In the genomic region with DNA sequence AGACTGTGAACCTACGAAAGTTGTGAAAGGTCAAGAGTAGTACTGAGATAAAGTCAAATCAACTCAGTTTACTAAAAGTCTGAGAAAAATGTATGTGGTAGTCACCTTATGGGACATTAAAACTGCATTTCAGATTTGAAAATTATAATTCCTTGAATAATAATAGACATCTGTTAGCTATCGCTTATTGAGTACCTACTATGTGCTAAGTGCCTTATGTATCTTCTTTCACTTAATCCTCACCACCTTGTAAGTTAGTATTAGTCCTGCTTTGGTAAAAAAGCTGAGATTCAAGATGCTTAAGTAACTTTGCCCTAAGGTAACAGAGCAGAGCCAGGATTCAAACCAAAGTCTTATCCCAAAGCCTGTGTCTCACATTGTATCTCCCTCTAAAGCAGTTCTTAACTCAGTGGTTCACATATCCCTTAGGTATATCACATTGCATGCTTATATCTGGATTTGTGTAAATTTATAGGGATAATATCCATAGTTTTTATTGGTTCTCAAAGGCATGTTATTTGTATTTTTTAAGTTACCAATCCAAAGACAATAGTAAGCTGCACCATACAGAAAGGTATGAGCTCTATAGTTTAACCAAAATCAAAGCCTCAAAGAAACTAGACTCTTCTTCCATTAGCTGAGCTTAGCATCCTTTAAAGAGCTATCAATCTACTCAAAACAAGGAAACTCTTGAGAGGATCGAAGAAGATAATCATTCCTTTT, we compare ENCODE assay signal across 8 cellular contexts. TPM values are rescaled to one million over a fixed set of nuclear protein-coding genes. Genes with fewer than 3 reads are reported as not detected.
DNase-seq lines count a peak whose midpoint lies in the region; ATAC-seq and TF ChIP-seq lines count a peak whose summit lies in the region.

No MANE protein-coding gene starts in this region.

- no peak overlapping the region for H3K27ac ChIP-seq in OCI-LY7 (ENCODE audit: low read depth, low read length, poor library complexity, severe bottlenecking)
- peak overlapping the region in 1 of 2 donors; percentile 47 for H3K27ac ChIP-seq in ovary

- no peak for TF ChIP-seq CTCF in Caco-2 (IDR thresholded peaks at IDR 0.05; ENCODE audit: insufficient read depth in 1 of 2, low read depth in 1 of 2, low read length in 1 of 2, severe bottlenecking in 1 of 2, unreplicated experiment in 1 of 2)
- no peak for TF ChIP-seq CTCF in OCI-LY7 (conservative IDR thresholded peaks at IDR 0.05; ENCODE audit: low read length)
- no peak for TF ChIP-seq CTCF in endothelial cell (IDR thresholded peaks at IDR 0.05; ENCODE audit: unreplicated experiment)
- no peak for TF ChIP-seq CTCF in ovary (IDR thresholded peaks at IDR 0.05)
- no peak for TF ChIP-seq CTCF in omental fat pad (IDR thresholded peaks at IDR 0.05)

- peak overlapping the region; percentile 75 for H2AFZ ChIP-seq in OCI-LY7 (ENCODE audit: low read length)

- no peak for TF ChIP-seq POLR2A in ovary (IDR thresholded peaks at IDR 0.05)

- H3K27me3 ChIP-seq in Caco-2 (replicated peaks; ENCODE audit: control insufficient read depth, insufficient read depth, low read length) = no peaks in the 10 kb centered on the region
- no peaks in the 10 kb centered on the region for H3K27me3 ChIP-seq in ovary

- WGBS in ovary, 3 donors = 56 to 63% (median 59%) methylated on average over 3 of the region's 3 CpGs

- H3K9me3 Mint-ChIP-seq in Caco-2 (ENCODE audit: unreplicated experiment) (no peaks in the 10 kb centered on the region), endothelial cell (ENCODE audit: unreplicated experiment) (no peaks in the 10 kb centered on the region)

- H3K27ac Mint-ChIP-seq in Caco-2 (ENCODE audit: unreplicated experiment) (peak overlapping the region; percentile 87), endothelial cell (ENCODE audit: unreplicated experiment) (peak overlapping the region; percentile 74)

- H3K36me3 Mint-ChIP-seq in Caco-2 (ENCODE audit: insufficient read depth, unreplicated experiment) = no peaks in the 10 kb centered on the region
- H3K36me3 Mint-ChIP-seq in endothelial cell (ENCODE audit: low read depth, unreplicated experiment) = peaks cover 17% of the 10 kb centered on the region

- H4K20me1 ChIP-seq in OCI-LY7 (ENCODE audit: insufficient read depth, low read length) = peaks cover 6% of the 10 kb centered on the region; the same call in 1 of the 2 replicates

- H3K27me3 Mint-ChIP-seq in Caco-2 (ENCODE audit: insufficient read depth, unreplicated experiment) (no peaks in the 10 kb centered on the region), endothelial cell (ENCODE audit: unreplicated experiment) (peaks cover 2% of the 10 kb centered on the region)

- peaks cover 11% of the 10 kb centered on the region; the same call in 1 of the 2 replicates for H3K79me2 ChIP-seq in OCI-LY7 (ENCODE audit: insufficient read depth, low read depth, low read length)

- H3K36me3 ChIP-seq in Caco-2 (ENCODE audit: control insufficient read depth, insufficient read depth, low read length) = no peaks in the 10 kb centered on the region; the same call in 1 of the 2 replicates
- H3K36me3 ChIP-seq in OCI-LY7 (ENCODE audit: insufficient read depth, low read length) = peaks cover 15% of the 10 kb centered on the region
- H3K36me3 ChIP-seq in ovary = no peaks in the 10 kb centered on the region

- H3K4me1 Mint-ChIP-seq in Caco-2 (ENCODE audit: low read depth, unreplicated experiment) = peaks cover 21% of the 10 kb centered on the region
- peaks cover 26% of the 10 kb centered on the region for H3K4me1 Mint-ChIP-seq in endothelial cell (ENCODE audit: unreplicated experiment)

- intact Hi-C loops in Caco-2 (cut with micrococcal nuclease; ENCODE audit: unreplicated experiment) = loop anchor here (5.0 kb wide), 1 partner anchor 441 kb away; no protein-coding TSS in a partner anchor
- intact Hi-C loops in OCI-LY7 (cut with micrococcal nuclease; ENCODE audit: unreplicated experiment) = loop anchor here (5.0 kb wide), 1 partner anchor 441 kb away; no protein-coding TSS in a partner anchor
- intact Hi-C loops in ovary (cut with DNase I) = loop anchor here in 1 of 4 donors (10.0 kb wide), 3 partner anchors 272 to 638 kb away; no protein-coding TSS in a partner anchor

- H3K4me2 ChIP-seq in OCI-LY7 (ENCODE audit: low read length) = peak overlapping the region; percentile 82

- POLR2A ChIA-PET in Caco-2 (lab: Charles Lee) = interaction anchor here (0.7 to 1.2 kb wide), 2 partner anchors 24 to 90 kb away, joined by 3 to 5 read pairs; a partner anchor contains a TSS
- POLR2A ChIA-PET in OCI-LY7 (lab: Charles Lee) = interaction anchor here (0.7 to 1.3 kb wide), 5 partner anchors 35 to 1779 kb away, joined by 3 to 5 read pairs (median 3); no protein-coding TSS in a partner anchor

- BruUV-seq in Caco-2 (replicated peaks; lab: Mats Ljungman, UMichigan) = TSS peak; percentile 49
- no TSS peak for BruUV-seq in OCI-LY7 (replicated peaks; lab: Mats Ljungman, UMichigan)

- ATAC-seq in omental fat pad (ENCODE audit: low FRiP score) (no peak), HG02759 (IDR thresholded peaks at IDR 0.05; ENCODE audit: unreplicated experiment) (no peak), HG03039 (IDR thresholded peaks at IDR 0.05; ENCODE audit: unreplicated experiment) (no peak)

- DNase-seq in Caco-2 (no peak), OCI-LY7 (ENCODE audit: low spot score) (no peak), endothelial cell (ENCODE audit: low spot score) (no peak), ovary (no peak), NCI-H1417 treated with DMSO at 0.1 percent for 48 hours (lab: John Stamatoyannopoulos, UW) (no peak), omental fat pad (ENCODE audit: low spot score) (no peak)

- H3K4me3 ChIP-seq in Caco-2 (ENCODE audit: low read depth, low read length) = peak overlapping the region; percentile 93
- H3K4me3 ChIP-seq in OCI-LY7 (ENCODE audit: low read depth, low read length, poor library complexity, severe bottlenecking) = peak overlapping the region; percentile 86
- H3K4me3 ChIP-seq in ovary = peak overlapping the region; percentile 98

- peak overlapping the region; percentile 77 for H3K4me3 Mint-ChIP-seq in Caco-2 (ENCODE audit: unreplicated experiment)
- H3K4me3 Mint-ChIP-seq in endothelial cell (ENCODE audit: unreplicated experiment) = peak overlapping the region; percentile 95

- CTCF ChIA-PET in Caco-2 (lab: Charles Lee) = interaction anchor here (0.6 to 2.3 kb wide), 3 partner anchors 11 to 457 kb away, joined by 3 to 10 read pairs (median 4); no protein-coding TSS in a partner anchor
- CTCF ChIA-PET in OCI-LY7 (lab: Charles Lee; ENCODE audit: unreplicated experiment) = interaction anchor here (0.5 kb wide), 1 partner anchor 40 kb away, joined by 3 read pairs; no protein-coding TSS in a partner anchor

- H3K4me1 ChIP-seq in Caco-2 = peaks cover 22% of the 10 kb centered on the region
- peaks cover 8% of the 10 kb centered on the region for H3K4me1 ChIP-seq in OCI-LY7 (ENCODE audit: insufficient read depth, low read length, poor library complexity, severe bottlenecking)
- H3K4me1 ChIP-seq in ovary (ENCODE audit: insufficient read depth) = peaks cover 9% of the 10 kb centered on the region

- H3K9me2 ChIP-seq in OCI-LY7 (ENCODE audit: insufficient read depth, low read length) = no peaks in the 10 kb centered on the region

- no peaks in the 10 kb centered on the region for H3K9me3 ChIP-seq in Caco-2
- no peaks in the 10 kb centered on the region for H3K9me3 ChIP-seq in OCI-LY7 (ENCODE audit: low read length)
- H3K9me3 ChIP-seq in ovary = no peaks in the 10 kb centered on the region

- no peak for TF ChIP-seq EP300 in ovary (IDR thresholded peaks at IDR 0.05)

RNA-seq across cellular contexts. Expression of a gene that starts 0.9 kb away (rescaled TPM):
- total RNA-seq in Caco-2 (2022) = 23.7 and 26.1 TPM in 2 replicates
- total RNA-seq in OCI-LY7 (2014; rRNA removed; shearing (Covaris generic)) = 14.7 and 15.4 TPM in 2 replicates
- total RNA-seq in OCI-LY7 (2022) = 17.1 and 18.4 TPM in 2 replicates
- 23.7 TPM for total RNA-seq in endothelial cell (ENCODE audit: unreplicated experiment)
- total RNA-seq in ovary = 10 to 100 TPM; 21.1 to 27.9 (median 24.8) TPM
- 10 to 100 TPM; 37.3 to 49.3 TPM for polyA plus RNA-seq in ovary
- total RNA-seq in omental fat pad = 10 to 100 TPM; 12.6 to 20.2 (median 19.5) TPM

RNA-seq across cellular contexts. Expression of a gene that starts 22.5 kb away (rescaled TPM):
- 0.82 and 1.9 TPM in 2 replicates for total RNA-seq in Caco-2 (2022)
- total RNA-seq in OCI-LY7 (2014; rRNA removed; shearing (Covaris generic)) = not detected in 2 replicates
- not detected in 2 replicates for total RNA-seq in OCI-LY7 (2022)
- 0.85 TPM for total RNA-seq in endothelial cell (ENCODE audit: unreplicated experiment)
- not detected for total RNA-seq in ovary
- not detected for polyA plus RNA-seq in ovary
- not detected for total RNA-seq in omental fat pad
